ENCODE assay signal across 1 cellular context in the genomic region with DNA sequence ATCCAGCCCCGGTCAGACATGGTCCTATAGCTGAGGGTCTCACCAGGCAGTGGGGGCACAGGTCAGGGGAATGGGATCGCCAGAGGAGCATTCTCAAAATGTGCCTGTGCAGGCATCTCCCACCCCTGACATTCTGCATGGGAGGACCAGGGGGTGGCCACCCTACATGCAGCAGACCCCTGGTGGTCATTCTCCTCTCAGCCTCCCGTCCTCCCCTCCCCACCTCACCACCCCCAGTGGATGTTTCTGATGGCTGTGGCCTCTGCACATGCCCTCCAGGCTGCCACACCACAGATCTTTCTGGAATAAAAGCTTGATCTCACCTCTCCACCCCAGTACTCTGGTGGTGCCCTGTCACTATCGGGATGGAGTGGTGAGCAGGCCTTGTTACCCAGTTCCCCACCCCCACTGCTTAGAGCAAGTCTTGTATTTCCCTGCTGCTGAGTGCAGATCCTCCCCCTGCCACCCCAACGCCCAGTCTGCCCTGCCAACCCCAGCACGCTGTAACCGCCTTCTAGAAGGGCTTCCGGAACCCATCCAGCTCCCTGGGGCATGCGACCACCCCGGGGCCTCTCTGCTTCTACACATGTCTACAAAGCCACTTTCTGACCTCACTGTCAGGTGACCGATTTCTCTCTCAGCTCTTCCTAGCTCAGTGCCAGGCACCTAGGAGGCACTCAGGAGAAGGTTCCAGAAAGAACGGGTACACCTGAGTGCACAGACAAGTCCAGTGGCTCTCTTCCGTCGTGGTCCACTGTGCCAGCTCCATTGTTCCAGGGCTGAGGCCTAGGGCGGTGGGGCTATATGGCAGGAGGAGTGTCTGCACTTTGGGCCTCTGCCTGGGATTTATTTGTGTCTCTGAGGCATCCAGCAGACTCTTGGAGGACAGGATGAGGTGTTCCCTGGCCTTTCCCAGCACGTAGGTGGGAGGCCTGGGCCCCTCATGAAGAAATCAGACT.
TF ChIP-seq lines count a peak whose summit lies in the region.

No MANE protein-coding gene starts in this region.

TF ChIP-seq in HEK293, 187 proteins besides CTCF, POLR2A, EP300 and RAD21 (continued from another document):
- TF ChIP-seq, protein P1, sequence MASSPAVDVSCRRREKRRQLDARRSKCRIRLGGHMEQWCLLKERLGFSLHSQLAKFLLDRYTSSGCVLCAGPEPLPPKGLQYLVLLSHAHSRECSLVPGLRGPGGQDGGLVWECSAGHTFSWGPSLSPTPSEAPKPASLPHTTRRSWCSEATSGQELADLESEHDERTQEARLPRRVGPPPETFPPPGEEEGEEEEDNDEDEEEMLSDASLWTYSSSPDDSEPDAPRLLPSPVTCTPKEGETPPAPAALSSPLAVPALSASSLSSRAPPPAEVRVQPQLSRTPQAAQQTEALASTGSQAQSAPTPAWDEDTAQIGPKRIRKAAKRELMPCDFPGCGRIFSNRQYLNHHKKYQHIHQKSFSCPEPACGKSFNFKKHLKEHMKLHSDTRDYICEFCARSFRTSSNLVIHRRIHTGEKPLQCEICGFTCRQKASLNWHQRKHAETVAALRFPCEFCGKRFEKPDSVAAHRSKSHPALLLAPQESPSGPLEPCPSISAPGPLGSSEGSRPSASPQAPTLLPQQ (tag by site-specific recombination; IDR thresholded peaks at IDR 0.05), result no peak
- TF ChIP-seq ZNF223 (tag by site-specific recombination; IDR thresholded peaks at IDR 0.05) (no peak), ZNF366 (tag by site-specific recombination; conservative IDR thresholded peaks at IDR 0.05) (no peak), GLIS1 (tag by site-specific recombination; IDR thresholded peaks at IDR 0.05) (peak; percentile 54)
